In genomic region chr1:18649713-18650370, GRCh38 we compare ENCODE assay signal across 1 cellular context.
TF ChIP-seq lines count a peak whose summit lies in the region.

No MANE protein-coding gene starts in this region.

TF ChIP-seq in GM23338, 12 proteins besides CTCF, POLR2A, EP300 and RAD21 (continued from another document):
- TF ChIP-seq ZNF462 (CRISPR knock-in tag; IDR thresholded peaks at IDR 0.05) (0 out of 2 replicates have a peak, but pooled peaks have one; percentile 54), CREB1 (CRISPR knock-in tag; IDR thresholded peaks at IDR 0.05; ENCODE audit: low read depth) (no peak)
TF ChIP-seq in GM23338: peak in this region for 2.
